ENCODE assay signal across 9 cellular contexts in genomic region chr20:46400253-46400652, GRCh38. TPM values are rescaled to one million over a fixed set of nuclear protein-coding genes. Genes with fewer than 3 reads are reported as not detected.
DNase-seq lines count a peak whose midpoint lies in the region; ATAC-seq and TF ChIP-seq lines count a peak whose summit lies in the region.
"Had no signal": no experiment of that assay in that cellular context is flagged by ENCODE, and none has a peak within 500 bp of the region (broad histone marks: within the 10 kb centered on the region; RNA-seq: fewer than 3 reads in every experiment).

No MANE protein-coding gene starts in this region.

- peak overlapping the region; percentile 43; the same call in 1 of the 2 replicates for H3K9ac ChIP-seq in KMS-11
- H3K9ac ChIP-seq in subcutaneous abdominal adipose tissue (ENCODE audit: low read length in 5 of 5) = peak overlapping the region; percentile 38 to 74 (median 43)

- no peak overlapping the region for H2AFZ ChIP-seq in KMS-11 (ENCODE audit: low read depth)

- no peak overlapping the region for H3K4me3 Mint-ChIP-seq in activated naive CD8-positive, alpha-beta T cell treated with anti-CD3 and anti-CD28 coated beads for 36 hours

- DNase-seq in activated naive CD8-positive, alpha-beta T cell treated with anti-CD3 and anti-CD28 coated beads for 36 hours = no peak
- peak; percentile 61 for DNase-seq in hepatic stellate cell (ENCODE audit: low spot score)
- no peak for DNase-seq in NK-92 treated with Interleukin-12 subunit alpha and Interleukin-12 subunit beta, amount 100 ng/mL, for 24 hours (lab: John Stamatoyannopoulos, UW)
- DNase-seq: MG63, naive B cell had no signal

- H3K9me3 Mint-ChIP-seq in activated naive CD8-positive, alpha-beta T cell treated with anti-CD3 and anti-CD28 coated beads for 36 hours = no peaks in the 10 kb centered on the region
- H3K9me3 Mint-ChIP-seq: naive B cell had no signal

- TF ChIP-seq CTCF in KMS-11 (conservative IDR thresholded peaks at IDR 0.05; ENCODE audit: low read depth, low read length) = no peak

- H3K4me1 Mint-ChIP-seq in activated naive CD8-positive, alpha-beta T cell treated with anti-CD3 and anti-CD28 coated beads for 36 hours = peaks cover 61% of the 10 kb centered on the region

- H3K4me3 ChIP-seq in KMS-11 (IDR thresholded peaks at IDR 0.05; ENCODE audit: insufficient read depth, low read depth, low read length) (no peak overlapping the region), subcutaneous abdominal adipose tissue (ENCODE audit: low read depth in 1 of 5, low read length in 5 of 5) (peak overlapping the region in 4 of 5 donors; percentile 29 to 35 (median 31))
- H3K4me3 ChIP-seq: MG63 had no signal

- no peaks in the 10 kb centered on the region for H4K20me1 ChIP-seq in KMS-11 (ENCODE audit: insufficient read depth)

- peaks cover 8% of the 10 kb centered on the region for H3K36me3 Mint-ChIP-seq in activated naive CD8-positive, alpha-beta T cell treated with anti-CD3 and anti-CD28 coated beads for 36 hours
- H3K36me3 Mint-ChIP-seq: naive B cell had no signal

- H3K4me1 ChIP-seq in KMS-11 (ENCODE audit: low read depth, poor library complexity, severe bottlenecking) = peaks cover 79% of the 10 kb centered on the region
- peaks cover 32 to 70% (median 66%) of the 10 kb centered on the region in 5 donors for H3K4me1 ChIP-seq in subcutaneous abdominal adipose tissue (ENCODE audit: control insufficient read depth in 5 of 5, insufficient read depth in 5 of 5, low read length in 5 of 5)

- no peaks in the 10 kb centered on the region for H3K9me3 ChIP-seq in subcutaneous abdominal adipose tissue (ENCODE audit: control insufficient read depth in 5 of 5, low read length in 5 of 5)
- H3K9me3 ChIP-seq: MG63 had no signal

- H3K27ac ChIP-seq in KMS-11 (peak overlapping the region; percentile 88), subcutaneous abdominal adipose tissue (ENCODE audit: low read depth, low read length) (peak overlapping the region; percentile 82)

- H3K36me3 ChIP-seq in KMS-11 (ENCODE audit: insufficient read depth) (peaks cover 10% of the 10 kb centered on the region; the same call in 1 of the 2 replicates), subcutaneous abdominal adipose tissue (ENCODE audit: control insufficient read depth in 5 of 5, insufficient read depth in 5 of 5, low read length in 5 of 5) (peaks cover 2 to 20% (median 10%) of the 10 kb centered on the region in 5 donors)

- H3K27me3 ChIP-seq in KMS-11 (ENCODE audit: insufficient read depth, low read depth) = no peaks in the 10 kb centered on the region
- H3K27me3 ChIP-seq in subcutaneous abdominal adipose tissue (ENCODE audit: control insufficient read depth in 5 of 5, insufficient read depth in 4 of 5, low read length in 5 of 5) = no peaks in the 10 kb centered on the region
- H3K27me3 ChIP-seq: MG63 had no signal

- H3K27me3 Mint-ChIP-seq in activated naive CD8-positive, alpha-beta T cell treated with anti-CD3 and anti-CD28 coated beads for 36 hours = no peaks in the 10 kb centered on the region
- H3K27me3 Mint-ChIP-seq: naive B cell had no signal

- peak overlapping the region; percentile 99 for H3K4me2 ChIP-seq in KMS-11

- ATAC-seq in GM21529 (IDR thresholded peaks at IDR 0.05; ENCODE audit: unreplicated experiment) (no peak), HG03520 (IDR thresholded peaks at IDR 0.05; ENCODE audit: unreplicated experiment) (no peak)

- H3K27ac Mint-ChIP-seq in activated naive CD8-positive, alpha-beta T cell treated with anti-CD3 and anti-CD28 coated beads for 36 hours = peak overlapping the region; percentile 86

- H3K79me2 ChIP-seq in KMS-11 (ENCODE audit: insufficient read depth, low read depth) = peaks cover 92% of the 10 kb centered on the region

RNA-seq across cellular contexts. Expression of gene ELMO2, which starts 6.2 kb away (rescaled TPM):
- 10 to 100 TPM; 33.3 to 36.0 TPM for total RNA-seq in activated naive CD8-positive, alpha-beta T cell treated with anti-CD3 and anti-CD28 coated beads for 36 hours
